Comparison of ENCODE assay signal across 2 cellular contexts in the genomic region with DNA sequence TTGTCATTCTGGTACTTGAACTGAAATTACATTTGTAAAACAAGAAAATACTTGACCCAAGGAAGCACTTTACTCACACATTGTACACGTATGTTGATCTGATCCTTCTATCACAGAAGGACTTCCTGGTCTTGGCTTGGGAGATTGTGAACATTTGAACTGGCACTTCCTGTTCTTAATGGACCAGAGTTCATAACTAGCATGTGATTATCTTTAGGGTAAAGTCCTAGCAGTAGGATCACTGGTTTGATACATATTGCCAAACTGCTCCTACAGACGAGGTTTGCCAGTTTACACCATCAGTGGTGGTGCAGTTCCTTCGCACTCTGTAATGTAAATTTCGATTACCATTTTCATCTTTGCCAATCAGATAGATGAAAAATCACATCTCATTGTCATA.
A peak's percentile ranks its signal among the peaks of the same experiment; 100 is the strongest.
TF ChIP-seq lines count a peak whose summit lies in the region.

No MANE protein-coding gene starts in this region.

TF ChIP-seq in HepG2, 621 proteins besides CTCF, POLR2A, EP300 and RAD21:
- TF ChIP-seq ELF3 (CRISPR knock-in tag; IDR thresholded peaks at IDR 0.05): 0 out of 2 replicates have a peak, but pooled peaks have one; percentile 32
- TF ChIP-seq HMGA1 (CRISPR knock-in tag; conservative IDR thresholded peaks at IDR 0.05): no peak
- TF ChIP-seq ZBTB3 (CRISPR knock-in tag; IDR thresholded peaks at IDR 0.05; ENCODE audit: borderline replicate concordance, low read depth): no peak
- TF ChIP-seq, protein P1, sequence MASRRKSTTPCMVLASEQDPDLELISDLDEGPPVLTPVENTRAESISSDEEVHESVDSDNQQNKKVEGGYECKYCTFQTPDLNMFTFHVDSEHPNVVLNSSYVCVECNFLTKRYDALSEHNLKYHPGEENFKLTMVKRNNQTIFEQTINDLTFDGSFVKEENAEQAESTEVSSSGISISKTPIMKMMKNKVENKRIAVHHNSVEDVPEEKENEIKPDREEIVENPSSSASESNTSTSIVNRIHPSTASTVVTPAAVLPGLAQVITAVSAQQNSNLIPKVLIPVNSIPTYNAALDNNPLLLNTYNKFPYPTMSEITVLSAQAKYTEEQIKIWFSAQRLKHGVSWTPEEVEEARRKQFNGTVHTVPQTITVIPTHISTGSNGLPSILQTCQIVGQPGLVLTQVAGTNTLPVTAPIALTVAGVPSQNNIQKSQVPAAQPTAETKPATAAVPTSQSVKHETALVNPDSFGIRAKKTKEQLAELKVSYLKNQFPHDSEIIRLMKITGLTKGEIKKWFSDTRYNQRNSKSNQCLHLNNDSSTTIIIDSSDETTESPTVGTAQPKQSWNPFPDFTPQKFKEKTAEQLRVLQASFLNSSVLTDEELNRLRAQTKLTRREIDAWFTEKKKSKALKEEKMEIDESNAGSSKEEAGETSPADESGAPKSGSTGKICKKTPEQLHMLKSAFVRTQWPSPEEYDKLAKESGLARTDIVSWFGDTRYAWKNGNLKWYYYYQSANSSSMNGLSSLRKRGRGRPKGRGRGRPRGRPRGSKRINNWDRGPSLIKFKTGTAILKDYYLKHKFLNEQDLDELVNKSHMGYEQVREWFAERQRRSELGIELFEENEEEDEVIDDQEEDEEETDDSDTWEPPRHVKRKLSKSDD (CRISPR knock-in tag; IDR thresholded peaks at IDR 0.05; ENCODE audit: low read depth): no peak
- no peak for TF ChIP-seq GABPA (IDR thresholded peaks at IDR 0.05; ENCODE audit: low read depth, low read length)
- peak; percentile 54; the same call in 1 of the 2 replicates for TF ChIP-seq GABPA (CRISPR knock-in tag; IDR thresholded peaks at IDR 0.05; ENCODE audit: low read depth)
- TF ChIP-seq RBFOX2 (IDR thresholded peaks at IDR 0.05; ENCODE audit: low read depth, low read length): no peak
- peak; percentile 29; the same call in 1 of the 2 replicates for TF ChIP-seq ELF1 (CRISPR knock-in tag; IDR thresholded peaks at IDR 0.05)
- no peak for TF ChIP-seq TP53 (CRISPR knock-in tag; conservative IDR thresholded peaks at IDR 0.05)
- no peak for TF ChIP-seq ZNF17 (CRISPR knock-in tag; IDR thresholded peaks at IDR 0.05)

TF ChIP-seq in SK-N-SH treated with all-trans-retinoic acid at 6 μM for 48 hours, 23 proteins besides CTCF, POLR2A, EP300 and RAD21:
- TF ChIP-seq, protein P2, sequence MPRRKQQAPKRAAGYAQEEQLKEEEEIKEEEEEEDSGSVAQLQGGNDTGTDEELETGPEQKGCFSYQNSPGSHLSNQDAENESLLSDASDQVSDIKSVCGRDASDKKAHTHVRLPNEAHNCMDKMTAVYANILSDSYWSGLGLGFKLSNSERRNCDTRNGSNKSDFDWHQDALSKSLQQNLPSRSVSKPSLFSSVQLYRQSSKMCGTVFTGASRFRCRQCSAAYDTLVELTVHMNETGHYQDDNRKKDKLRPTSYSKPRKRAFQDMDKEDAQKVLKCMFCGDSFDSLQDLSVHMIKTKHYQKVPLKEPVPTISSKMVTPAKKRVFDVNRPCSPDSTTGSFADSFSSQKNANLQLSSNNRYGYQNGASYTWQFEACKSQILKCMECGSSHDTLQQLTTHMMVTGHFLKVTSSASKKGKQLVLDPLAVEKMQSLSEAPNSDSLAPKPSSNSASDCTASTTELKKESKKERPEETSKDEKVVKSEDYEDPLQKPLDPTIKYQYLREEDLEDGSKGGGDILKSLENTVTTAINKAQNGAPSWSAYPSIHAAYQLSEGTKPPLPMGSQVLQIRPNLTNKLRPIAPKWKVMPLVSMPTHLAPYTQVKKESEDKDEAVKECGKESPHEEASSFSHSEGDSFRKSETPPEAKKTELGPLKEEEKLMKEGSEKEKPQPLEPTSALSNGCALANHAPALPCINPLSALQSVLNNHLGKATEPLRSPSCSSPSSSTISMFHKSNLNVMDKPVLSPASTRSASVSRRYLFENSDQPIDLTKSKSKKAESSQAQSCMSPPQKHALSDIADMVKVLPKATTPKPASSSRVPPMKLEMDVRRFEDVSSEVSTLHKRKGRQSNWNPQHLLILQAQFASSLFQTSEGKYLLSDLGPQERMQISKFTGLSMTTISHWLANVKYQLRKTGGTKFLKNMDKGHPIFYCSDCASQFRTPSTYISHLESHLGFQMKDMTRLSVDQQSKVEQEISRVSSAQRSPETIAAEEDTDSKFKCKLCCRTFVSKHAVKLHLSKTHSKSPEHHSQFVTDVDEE (CRISPR knock-in tag; IDR thresholded peaks at IDR 0.05): no peak
- TF ChIP-seq ZFP3 (CRISPR knock-in tag; IDR thresholded peaks at IDR 0.05) (no peak), ZNF8 (CRISPR knock-in tag; IDR thresholded peaks at IDR 0.05) (no peak), PPARA (CRISPR knock-in tag; IDR thresholded peaks at IDR 0.05; ENCODE audit: borderline replicate concordance) (no peak), ZFP30 (CRISPR knock-in tag; IDR thresholded peaks at IDR 0.05) (no peak), ISL1 (CRISPR knock-in tag; IDR thresholded peaks at IDR 0.05) (no peak), RARB (CRISPR knock-in tag; IDR thresholded peaks at IDR 0.05) (no peak), ZNF565 (CRISPR knock-in tag; conservative IDR thresholded peaks at IDR 0.05; ENCODE audit: low read depth) (no peak), OSR1 (CRISPR knock-in tag; IDR thresholded peaks at IDR 0.05) (no peak), TOX (CRISPR knock-in tag; IDR thresholded peaks at IDR 0.05; ENCODE audit: borderline replicate concordance) (no peak)
- TF ChIP-seq, protein P3, sequence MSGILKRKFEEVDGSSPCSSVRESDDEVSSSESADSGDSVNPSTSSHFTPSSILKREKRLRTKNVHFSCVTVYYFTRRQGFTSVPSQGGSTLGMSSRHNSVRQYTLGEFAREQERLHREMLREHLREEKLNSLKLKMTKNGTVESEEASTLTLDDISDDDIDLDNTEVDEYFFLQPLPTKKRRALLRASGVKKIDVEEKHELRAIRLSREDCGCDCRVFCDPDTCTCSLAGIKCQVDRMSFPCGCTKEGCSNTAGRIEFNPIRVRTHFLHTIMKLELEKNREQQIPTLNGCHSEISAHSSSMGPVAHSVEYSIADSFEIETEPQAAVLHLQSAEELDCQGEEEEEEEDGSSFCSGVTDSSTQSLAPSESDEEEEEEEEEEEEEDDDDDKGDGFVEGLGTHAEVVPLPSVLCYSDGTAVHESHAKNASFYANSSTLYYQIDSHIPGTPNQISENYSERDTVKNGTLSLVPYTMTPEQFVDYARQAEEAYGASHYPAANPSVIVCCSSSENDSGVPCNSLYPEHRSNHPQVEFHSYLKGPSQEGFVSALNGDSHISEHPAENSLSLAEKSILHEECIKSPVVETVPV (CRISPR knock-in tag; IDR thresholded peaks at IDR 0.05): no peak
- TF ChIP-seq, protein P4, sequence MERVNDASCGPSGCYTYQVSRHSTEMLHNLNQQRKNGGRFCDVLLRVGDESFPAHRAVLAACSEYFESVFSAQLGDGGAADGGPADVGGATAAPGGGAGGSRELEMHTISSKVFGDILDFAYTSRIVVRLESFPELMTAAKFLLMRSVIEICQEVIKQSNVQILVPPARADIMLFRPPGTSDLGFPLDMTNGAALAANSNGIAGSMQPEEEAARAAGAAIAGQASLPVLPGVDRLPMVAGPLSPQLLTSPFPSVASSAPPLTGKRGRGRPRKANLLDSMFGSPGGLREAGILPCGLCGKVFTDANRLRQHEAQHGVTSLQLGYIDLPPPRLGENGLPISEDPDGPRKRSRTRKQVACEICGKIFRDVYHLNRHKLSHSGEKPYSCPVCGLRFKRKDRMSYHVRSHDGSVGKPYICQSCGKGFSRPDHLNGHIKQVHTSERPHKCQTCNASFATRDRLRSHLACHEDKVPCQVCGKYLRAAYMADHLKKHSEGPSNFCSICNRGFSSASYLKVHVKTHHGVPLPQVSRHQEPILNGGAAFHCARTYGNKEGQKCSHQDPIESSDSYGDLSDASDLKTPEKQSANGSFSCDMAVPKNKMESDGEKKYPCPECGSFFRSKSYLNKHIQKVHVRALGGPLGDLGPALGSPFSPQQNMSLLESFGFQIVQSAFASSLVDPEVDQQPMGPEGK (CRISPR knock-in tag; IDR thresholded peaks at IDR 0.05; ENCODE audit: borderline replicate concordance): no peak
